8 cellular contexts compared by ENCODE assay signal in the genomic region with DNA sequence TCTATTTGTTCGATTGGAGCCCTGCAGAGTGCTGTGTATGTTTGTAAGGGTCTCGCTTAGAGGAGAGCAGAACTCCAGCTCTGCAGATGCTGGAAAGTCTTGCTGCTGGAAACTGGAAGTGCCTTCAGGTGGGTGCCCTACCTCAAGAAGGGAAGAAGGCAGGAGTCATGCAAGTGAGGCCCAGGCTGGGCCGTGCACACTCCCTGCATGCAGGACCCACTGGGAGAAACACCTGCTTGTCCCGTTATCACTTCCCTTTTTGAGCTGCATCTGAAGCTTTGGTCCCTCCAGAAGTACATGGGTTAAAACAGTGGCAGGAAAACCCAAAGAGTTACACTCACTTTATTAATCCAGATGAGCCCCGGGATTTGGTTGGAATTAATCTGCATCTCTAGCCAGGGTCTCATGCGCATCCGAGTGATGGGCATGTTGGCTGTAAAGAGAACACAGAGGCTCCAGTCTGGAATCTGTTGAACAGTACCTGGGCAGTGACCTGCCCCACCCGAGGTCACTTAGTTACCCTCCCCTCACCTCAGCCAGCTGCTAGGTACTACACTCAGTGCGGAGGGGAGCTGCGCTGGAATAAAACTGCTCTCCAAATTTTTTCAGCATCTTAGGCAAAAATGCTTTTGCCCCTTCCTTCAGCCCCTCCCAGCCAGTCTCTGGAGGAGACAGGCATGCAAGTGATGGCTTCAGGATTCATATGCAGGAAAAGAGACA. TPM values are rescaled to one million over a fixed set of nuclear protein-coding genes. Genes with fewer than 3 reads are reported as not detected.
DNase-seq lines count a peak whose midpoint lies in the region; ATAC-seq lines count a peak whose summit lies in the region.

No MANE protein-coding gene starts in this region.

- no peak for ATAC-seq in activated T-cell treated with anti-CD3 and anti-CD28 coated beads, Interleukin-2, amount 50 U/mL, for 4 hours
- ATAC-seq in GM19035 (IDR thresholded peaks at IDR 0.05; ENCODE audit: unreplicated experiment): no peak
- ATAC-seq in HG02981 (IDR thresholded peaks at IDR 0.05; ENCODE audit: unreplicated experiment): no peak
- ATAC-seq in HG03139 (IDR thresholded peaks at IDR 0.05; ENCODE audit: unreplicated experiment): no peak

- H3K9ac ChIP-seq in iPS-20b (ENCODE audit: low read depth, low read length): no peak overlapping the region
- peak overlapping the region; percentile 74 to 81 for H3K9ac ChIP-seq in stomach smooth muscle (ENCODE audit: low read length in 2 of 2)

- H3K27me3 Mint-ChIP-seq in activated T-cell treated with anti-CD3 and anti-CD28 coated beads, Interleukin-2, amount 50 U/mL, for 4 hours (ENCODE audit: low read depth): no peaks in the 10 kb centered on the region

- H3K4me1 Mint-ChIP-seq in activated T-cell treated with anti-CD3 and anti-CD28 coated beads, Interleukin-2, amount 50 U/mL, for 4 hours (ENCODE audit: low read depth): peaks cover 70% of the 10 kb centered on the region

- H3K36me3 ChIP-seq in iPS-20b (ENCODE audit: insufficient read depth, low read depth, low read length) (peaks cover 25% of the 10 kb centered on the region), stomach smooth muscle (ENCODE audit: control insufficient read depth in 2 of 2, insufficient read depth in 2 of 2, low read length in 2 of 2) (peaks cover 35 to 46% of the 10 kb centered on the region in 2 donors)

- H3K4me3 Mint-ChIP-seq in activated T-cell treated with anti-CD3 and anti-CD28 coated beads, Interleukin-2, amount 50 U/mL, for 4 hours: peak overlapping the region; percentile 98

- no peaks in the 10 kb centered on the region for H3K9me3 Mint-ChIP-seq in activated T-cell treated with anti-CD3 and anti-CD28 coated beads, Interleukin-2, amount 50 U/mL, for 4 hours

- no peak overlapping the region for H3K27ac ChIP-seq in iPS-20b (ENCODE audit: low read length)
- H3K27ac ChIP-seq in stomach smooth muscle (ENCODE audit: low read length): peak overlapping the region; percentile 95

- peaks cover 57% of the 10 kb centered on the region for H3K36me3 Mint-ChIP-seq in activated T-cell treated with anti-CD3 and anti-CD28 coated beads, Interleukin-2, amount 50 U/mL, for 4 hours (ENCODE audit: insufficient read depth)

- peak; percentile 18 for DNase-seq in NCI-H345 (lab: John Stamatoyannopoulos, UW)
- no peak for DNase-seq in NCI-H345 treated with DMSO at 0.1 percent for 48 hours (lab: John Stamatoyannopoulos, UW; ENCODE audit: unreplicated experiment)
- peak; percentile 12 for DNase-seq in activated T-cell treated with anti-CD3 and anti-CD28 coated beads, Interleukin-2, amount 50 U/mL, for 4 hours

- H3K4me1 ChIP-seq in iPS-20b (ENCODE audit: insufficient read depth, low read length) (peaks cover 10% of the 10 kb centered on the region; the same call in 1 of the 2 replicates), stomach smooth muscle (ENCODE audit: control insufficient read depth, insufficient read depth, low read length) (peaks cover 61% of the 10 kb centered on the region)

- peak overlapping the region; percentile 81 for H3K4me3 ChIP-seq in iPS-20b (ENCODE audit: low read length)
- peak overlapping the region; percentile 61 to 91 for H3K4me3 ChIP-seq in stomach smooth muscle (ENCODE audit: low read length in 2 of 2)

- H3K27me3 ChIP-seq in iPS-20b (ENCODE audit: insufficient read depth, low read length): peaks cover 51% of the 10 kb centered on the region
- no peaks in the 10 kb centered on the region for H3K27me3 ChIP-seq in stomach smooth muscle (ENCODE audit: control insufficient read depth in 1 of 2, insufficient read depth in 2 of 2, low read length in 2 of 2)

- no peaks in the 10 kb centered on the region for H3K9me3 ChIP-seq in iPS-20b (ENCODE audit: insufficient read depth, low read depth, low read length)
- no peaks in the 10 kb centered on the region for H3K9me3 ChIP-seq in stomach smooth muscle (ENCODE audit: control insufficient read depth in 2 of 2, low read length in 2 of 2)

RNA-seq across cellular contexts. Expression of a gene that starts 1.4 kb away (rescaled TPM):
- 100 to 1,000 TPM; 342 to 390 (median 377) TPM for total RNA-seq in activated T-cell treated with anti-CD3 and anti-CD28 coated beads, Interleukin-2, amount 50 U/mL, for 4 hours

RNA-seq across cellular contexts. Expression of a gene that starts 54.1 kb away (rescaled TPM):
- 10 to 100 TPM in 2 of 3 donors, 1 to 10 TPM in 1; 3.6 to 24.1 (median 17.5) TPM for total RNA-seq in activated T-cell treated with anti-CD3 and anti-CD28 coated beads, Interleukin-2, amount 50 U/mL, for 4 hours
